ENCODE assay signal across 25 cellular contexts in the genomic region with DNA sequence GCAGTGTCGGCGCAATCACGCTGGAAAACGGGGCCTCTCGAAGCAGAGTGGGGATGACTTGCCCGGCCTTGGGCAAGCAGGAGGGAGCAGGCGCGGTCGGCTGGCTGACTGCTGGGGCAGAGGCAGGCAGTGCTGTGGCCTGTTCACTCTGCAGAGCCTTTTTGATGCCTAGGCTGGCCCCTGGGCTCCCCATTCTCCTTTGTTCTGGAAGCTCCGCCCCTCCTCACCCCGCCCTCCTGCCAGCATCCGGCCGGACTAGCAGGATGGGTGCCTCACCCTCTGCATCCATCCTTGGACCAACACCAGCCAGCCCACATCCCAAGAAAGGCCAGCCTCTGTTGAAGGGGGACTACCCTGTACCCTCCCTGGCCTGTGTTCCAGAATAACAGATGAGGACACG. TPM values are rescaled to one million over a fixed set of nuclear protein-coding genes. Genes with fewer than 3 reads are reported as not detected.
DNase-seq lines count a peak whose midpoint lies in the region; ATAC-seq, FAIRE-seq and TF ChIP-seq lines count a peak whose summit lies in the region.
"Had no signal": no experiment of that assay in that cellular context is flagged by ENCODE, and none has a peak within 500 bp of the region (broad histone marks: within the 10 kb centered on the region; RNA-seq: fewer than 3 reads in every experiment).

A gene (minus strand): TSS at position 136 of the 400 bp plus-strand sequence. CDS start 195 bp downstream, outside the sequence.

- FAIRE-seq in K562 (lab: Jason Lieb, UNC), result no peak
- FAIRE-seq: A549, astrocyte, G401.6 had no signal

- TF ChIP-seq EP300 in K562 (IDR thresholded peaks at IDR 0.05; ENCODE audit: low read length), result no peak

- no peak within 1 kb of the TSS for H3K4me2 ChIP-seq in K562 (ENCODE audit: insufficient read depth, low read length)
- H3K4me2 ChIP-seq: A549, SK-N-SH had no signal

- peaks cover 0 to 5% of the 10 kb centered on the region in 2 experiments; a peak in 3 of 5 replicates for H3K4me1 ChIP-seq in K562 (replicated peaks in 1 of 2; ENCODE audit: control insufficient read depth in 2 of 2, insufficient read depth in 2 of 2, low read length in 2 of 2)
- no peaks in the 10 kb centered on the region for H3K4me1 ChIP-seq in ascending aorta
- H3K4me1 ChIP-seq: A549, BE2C, prostate gland had no signal

- in situ Hi-C loops in K562 (cut with MboI), result no loop called here

- no peak for TF ChIP-seq RAD21 in K562 (CRISPR knock-in tag; conservative IDR thresholded peaks at IDR 0.05 in 1 of 2, IDR thresholded peaks at IDR 0.05 in 1 of 2)

- H3K27ac ChIP-seq in K562 (ENCODE audit: extremely low read depth, low read depth, low read length) (no peak within 1 kb of the TSS), layer of hippocampus (ENCODE audit: low read depth, low read length) (peak within 1 kb of the TSS; percentile 95), ascending aorta (no peak within 1 kb of the TSS)
- H3K27ac ChIP-seq: A549, HL-60, prostate gland, RWPE1 had no signal

- POLR2A ChIA-PET in K562 (lab: Yijun Ruan, JAX), result interaction anchor here (0.6 to 2.0 kb wide), 2 partner anchors 10 to 835 kb away, joined by 3 to 4 read pairs; no protein-coding TSS in a partner anchor
- POLR2A ChIA-PET in GM10248 (lab: Yijun Ruan, JAX), result no interaction called here

- H3K27me3 ChIP-seq in K562 (ENCODE audit: control insufficient read depth in 2 of 2, insufficient read depth in 2 of 2, low read length in 2 of 2) (no peaks in the 10 kb centered on the region), layer of hippocampus (ENCODE audit: control insufficient read depth, insufficient read depth, low read length) (no peaks in the 10 kb centered on the region), ascending aorta (no peaks in the 10 kb centered on the region)
- H3K27me3 ChIP-seq: BE2C had no signal

- TF ChIP-seq CTCF in K562 (IDR thresholded peaks at IDR 0.05 in 2 of 3, conservative IDR thresholded peaks at IDR 0.05 in 1 of 3; ENCODE audit: insufficient read depth in 2 of 3, low read depth in 1 of 3, low read length in 3 of 3), result no peak
- no peak for TF ChIP-seq CTCF in GM10248 (IDR thresholded peaks at IDR 0.05; ENCODE audit: control extremely low read depth, extremely low read depth, low read depth, missing control alignments)
- no peak for TF ChIP-seq CTCF in ascending aorta (IDR thresholded peaks at IDR 0.05)

- CTCF ChIA-PET in K562 (lab: Yijun Ruan, JAX; ENCODE audit: low intra/inter-chr PET ratio), result no interaction called here
- CTCF ChIA-PET in GM10248 (lab: Yijun Ruan, JAX), result no interaction called here

- H3K9me3 ChIP-seq in K562 (replicated peaks; ENCODE audit: control insufficient read depth, insufficient read depth, low read depth, low read length) (no peaks in the 10 kb centered on the region), ascending aorta (no peaks in the 10 kb centered on the region)
- H3K9me3 ChIP-seq: A549, BE2C, prostate gland, SK-N-SH had no signal

- intact Hi-C loops in K562 (cut with micrococcal nuclease), result no loop called here
- intact Hi-C loops in ascending aorta (cut with DNase I), result no loop called here

- ATAC-seq in K562, result no peak
- ATAC-seq: A549; natural killer cell; stimulated activated naive CD8-positive, alpha-beta T cell treated with anti-CD3 and anti-CD28 coated beads, Interleukin-15, amount 100 ng/mL, for 72 hours had no signal

- H3K4me3 ChIP-seq in K562 (no peak within 1 kb of the TSS), ascending aorta (no peak within 1 kb of the TSS)
- H3K4me3 ChIP-seq: A549, prostate gland had no signal

- no peaks in the 10 kb centered on the region for H4K20me1 ChIP-seq in K562 (replicated peaks; ENCODE audit: control insufficient read depth, insufficient read depth, low read length)

- peak within 1 kb of the TSS in 1 of 2 experiments; percentile 38; a peak in 1 of 4 replicates for H3K9ac ChIP-seq in K562 (ENCODE audit: insufficient read depth in 1 of 2, low read depth in 2 of 2, low read length in 2 of 2)
- H3K9ac ChIP-seq: SK-N-SH had no signal

- no TSS peak for BruUV-seq in K562 (replicated peaks; lab: Mats Ljungman, UMichigan)

- H3K9me1 ChIP-seq in K562 (ENCODE audit: control insufficient read depth, insufficient read depth, low read length), result no peaks in the 10 kb centered on the region

- WGBS in K562 (ENCODE audit: insufficient coverage, low coverage, missing lambda C conversion rate), result 71% methylated on average over 10 of the region's 14 CpGs

- H2AFZ ChIP-seq in K562 (ENCODE audit: low read depth, low read length), result no peak within 1 kb of the TSS

- H3K36me3 ChIP-seq in K562 (ENCODE audit: control insufficient read depth, insufficient read depth, low read length) (no peaks in the 10 kb centered on the region), ascending aorta (no peaks in the 10 kb centered on the region)
- H3K36me3 ChIP-seq: BE2C, prostate gland had no signal

- no peaks in the 10 kb centered on the region for H3K79me2 ChIP-seq in K562 (ENCODE audit: control insufficient read depth, insufficient read depth, low read length)

- DNase-seq in C1 segment of cervical spinal cord (lab: John Stamatoyannopoulos, UW) (peak in 11 of 14 donors; percentile 37 to 81 (median 66)), K562 (ENCODE audit: extremely low read depth in 1 of 4, low spot score in 3 of 4) (no peak), pons (ENCODE audit: low spot score) (peak; percentile 89), GM10248 (ENCODE audit: extremely low spot score) (no peak), SKM-1 treated with dmso at 0.1 percent for 144 hours (lab: John Stamatoyannopoulos, UW; ENCODE audit: unreplicated experiment) (no peak), ascending aorta (ENCODE audit: low spot score in 2 of 2) (no peak), NCI-H345 (lab: John Stamatoyannopoulos, UW) (no peak)
- DNase-seq: activated CD4-positive, alpha-beta T cell treated with anti-CD3 and anti-CD28 coated beads, Interleukin-2, amount 10 ng/mL, durations not matched to agents 7 days and 5 days; BE2C; glutamatergic neuron; GOT3; natural killer cell; NCI-H1092; NCI-H2081; NCI-H226; NCI-H82; SK-N-SH; stimulated activated naive CD8-positive, alpha-beta T cell treated with anti-CD3 and anti-CD28 coated beads, Interleukin-15, amount 100 ng/mL, for 72 hours had no signal

- TF ChIP-seq POLR2A in K562 (conservative IDR thresholded peaks at IDR 0.05), result no peak

TF ChIP-seq in K562, 482 proteins besides CTCF, POLR2A, EP300 and RAD21:
- no peak for TF ChIP-seq JUND (IDR thresholded peaks at IDR 0.05; ENCODE audit: borderline replicate concordance, low read depth, low read length)
- no peak for TF ChIP-seq JUND (tag; IDR thresholded peaks at IDR 0.05; ENCODE audit: borderline replicate concordance, low read depth, low read length)
- 0 out of 2 replicates have a peak, but pooled peaks have one; percentile 25 for TF ChIP-seq CTBP1 (IDR thresholded peaks at IDR 0.05; ENCODE audit: borderline replicate concordance)
TF ChIP-seq in K562: peak in this region for 1.

RNA-seq across cellular contexts. Expression of the gene that starts here (rescaled TPM):
- 1.2 and 2.8 TPM in 2 replicates for total RNA-seq in K562 (2011; cell fraction: chromatin; rRNA removed; ENCODE audit: low replicate concordance)
- 1.6 and 2.0 TPM in 2 replicates for total RNA-seq in K562 (2011; cell fraction: nucleolus; rRNA removed)
- total RNA-seq in K562 (2011; cell fraction: nucleoplasm; rRNA removed), result 1.2 and 1.5 TPM in 2 replicates
- total RNA-seq in K562 (2014; rRNA removed), result 0.36 and 0.57 TPM in 2 replicates
- 0.33 and 0.45 TPM in 2 replicates for total RNA-seq in K562 (2014; rRNA removed; fragmentation: Illumina TruSeq; extraction: Trizol)
- total RNA-seq in K562 (2015; rRNA removed; fragmentation: Illumina TruSeq; extraction: Trizol), result 0.58 and 0.64 TPM in 2 replicates
- total RNA-seq in K562 (2021), result 0.58 and 0.60 TPM in 2 replicates
- 0.55 and 0.72 TPM in 2 replicates for polyA plus RNA-seq in K562 (2011; rRNA removed)
- 0.43 and 0.48 TPM in 2 replicates for polyA plus RNA-seq in K562 (2011; cell fraction: cytosol; rRNA removed)
- polyA plus RNA-seq in K562 (2011; cell fraction: nucleus; rRNA removed), result 0.63 TPM in 2 replicates
- 0.62 and 0.97 TPM in 2 replicates for polyA plus RNA-seq in K562 (2012)
- 0.45 and 0.60 TPM in 2 replicates for polyA plus RNA-seq in K562 (2014; fragmentation: Illumina TruSeq; extraction: Trizol)
- polyA plus RNA-seq in K562 (2014; fragmentation: Nextera tagmentation; extraction: Ambion mirVana), result under 1 TPM in 1 of 2 experiments, not detected in 1; 0.17 TPM
- 0.49 and 0.71 TPM in 2 replicates for polyA plus RNA-seq in K562 (2014; rRNA removed)
- 0.42 and 0.81 TPM in 2 replicates for polyA minus RNA-seq in K562 (2011; rRNA and poly(A)+ RNA removed)
- polyA minus RNA-seq in K562 (2011; cell fraction: cytosol; rRNA and poly(A)+ RNA removed), result not detected in 2 replicates
- polyA minus RNA-seq in K562 (2011; cell fraction: nucleus; rRNA and poly(A)+ RNA removed), result 0.22 and 0.27 TPM in 2 replicates
- 4.3 TPM for total RNA-seq in ascending aorta

Comparison
In these comparisons a context has a peak if more than half of its experiments do, and no peak if none do; other contexts are left out.
1. DNase-seq: peak in C1 segment of cervical spinal cord (11 of 14) and pons (single experiment); none in K562 (0 of 4), GM10248 (single experiment), SKM-1 treated with dmso at 0.1 percent for 144 hours (single experiment), ascending aorta (0 of 2) and NCI-H345 (single experiment).